9 cellular contexts compared by ENCODE assay signal in the genomic region with DNA sequence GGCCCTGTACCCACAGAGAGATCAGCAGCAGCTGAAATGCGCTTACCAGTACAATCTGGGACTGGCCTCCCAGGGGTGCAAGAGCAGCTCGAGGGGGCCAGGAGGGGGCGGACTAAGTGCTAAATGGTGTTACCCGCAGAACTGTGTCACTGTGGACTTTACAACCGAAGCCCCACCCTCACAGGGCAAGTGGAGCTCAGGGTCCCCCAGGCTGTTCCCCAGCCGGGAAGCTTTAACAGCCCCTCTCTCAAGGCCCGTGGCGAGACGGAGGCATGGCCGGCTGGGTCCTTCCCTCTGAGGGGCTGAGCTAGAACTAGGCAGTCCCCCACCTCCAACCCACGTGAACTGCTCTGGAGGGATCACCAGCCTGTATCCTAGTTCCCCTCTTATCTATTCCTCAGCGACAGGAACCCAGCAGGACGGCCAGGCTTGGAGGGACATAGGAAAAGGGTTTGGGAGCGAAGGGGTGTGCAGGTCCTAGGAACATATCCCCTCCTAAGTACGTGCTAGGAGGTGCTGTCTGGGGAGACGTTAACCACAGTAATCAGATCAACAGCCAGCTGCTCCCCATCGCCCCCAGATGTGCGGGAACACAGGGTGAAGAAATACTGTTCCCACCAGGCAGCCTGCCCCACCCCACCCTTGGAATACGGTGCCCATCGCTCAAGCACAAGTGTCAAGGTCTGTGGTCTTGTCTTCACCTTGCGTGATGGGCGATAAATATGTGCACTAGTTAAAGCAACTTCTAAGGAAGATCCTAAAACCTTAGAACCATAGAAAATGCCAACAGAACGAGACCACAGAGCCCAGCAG. TPM values are rescaled to one million over a fixed set of nuclear protein-coding genes. Genes with fewer than 3 reads are reported as not detected.
DNase-seq lines count a peak whose midpoint lies in the region; FAIRE-seq and TF ChIP-seq lines count a peak whose summit lies in the region.
"Had no signal": no experiment of that assay in that cellular context is flagged by ENCODE, and none has a peak within 500 bp of the region (broad histone marks: within the 10 kb centered on the region; RNA-seq: fewer than 3 reads in every experiment).

No MANE protein-coding gene starts in this region.

- H3K9me3 ChIP-seq in endothelial cell of umbilical vein (replicated peaks; ENCODE audit: control insufficient read depth, insufficient read depth, low read length), result no peaks in the 10 kb centered on the region

- H3K27ac Mint-ChIP-seq in activated CD4-positive, alpha-beta T cell treated with anti-CD3 and anti-CD28 coated beads, Interleukin-2, amount 10 ng/mL, durations not matched to agents 7 days and 5 days, result peak overlapping the region; percentile 63

- no peak overlapping the region for H2AFZ ChIP-seq in endothelial cell of umbilical vein (ENCODE audit: low read depth, low read length)

- no peaks in the 10 kb centered on the region for H3K27me3 ChIP-seq in endothelial cell of umbilical vein (ENCODE audit: control insufficient read depth in 2 of 2, insufficient read depth in 2 of 2, low read length in 2 of 2)

- H3K4me2 ChIP-seq in endothelial cell of umbilical vein (ENCODE audit: insufficient read depth, low read length), result no peak overlapping the region

- H3K4me1 ChIP-seq in endothelial cell of umbilical vein (ENCODE audit: control insufficient read depth, extremely low read depth, insufficient read depth, low read length), result peaks cover 67% of the 10 kb centered on the region

- H3K27ac ChIP-seq in endothelial cell of umbilical vein (ENCODE audit: insufficient read depth, low read depth, low read length), result peak overlapping the region; percentile 75

- BruUV-seq in endothelial cell of umbilical vein (replicated peaks; lab: Mats Ljungman, UMichigan), result no TSS peak

- intact Hi-C loops in endothelial cell of umbilical vein (cut with micrococcal nuclease), result loop anchor here (1.0 to 2.0 kb wide), 2 partner anchors 43 to 155 kb away; no protein-coding TSS in a partner anchor

- TF ChIP-seq POLR2A in endothelial cell of umbilical vein (IDR thresholded peaks at IDR 0.05; ENCODE audit: low read depth, low read length), result no peak

- peaks cover 50% of the 10 kb centered on the region for H3K79me2 ChIP-seq in endothelial cell of umbilical vein (ENCODE audit: control insufficient read depth, insufficient read depth, low read length)

- H3K9ac ChIP-seq in endothelial cell of umbilical vein (replicated peaks; ENCODE audit: extremely low read depth, insufficient read depth, low read length), result peak overlapping the region; percentile 44

- no peak overlapping the region for H3K4me3 Mint-ChIP-seq in activated CD4-positive, alpha-beta T cell treated with anti-CD3 and anti-CD28 coated beads, Interleukin-2, amount 10 ng/mL, durations not matched to agents 7 days and 5 days

- H3K9me3 Mint-ChIP-seq in activated CD4-positive, alpha-beta T cell treated with anti-CD3 and anti-CD28 coated beads, Interleukin-2, amount 10 ng/mL, durations not matched to agents 7 days and 5 days, result no peaks in the 10 kb centered on the region

- POLR2A ChIA-PET in activated CD4-positive, alpha-beta T cell treated with anti-CD3 and anti-CD28 coated beads, Interleukin-2, amount 10 ng/mL, durations not matched to agents 7 days and 5 days (lab: Charles Lee), result no interaction called here
- POLR2A ChIA-PET in endothelial cell of umbilical vein (lab: Charles Lee), result no interaction called here
- POLR2A ChIA-PET in HEK293T (lab: Yijun Ruan, JAX), result interaction anchor here (0.7 kb wide), 2 partner anchors 24 to 102 kb away, joined by 3 to 4 read pairs; a partner anchor contains a TSS

- H3K4me1 Mint-ChIP-seq in activated CD4-positive, alpha-beta T cell treated with anti-CD3 and anti-CD28 coated beads, Interleukin-2, amount 10 ng/mL, durations not matched to agents 7 days and 5 days, result peaks cover 78% of the 10 kb centered on the region

- FAIRE-seq in endothelial cell of umbilical vein (lab: Jason Lieb, UNC), result peak; percentile 18

- no peaks in the 10 kb centered on the region for H3K27me3 Mint-ChIP-seq in activated CD4-positive, alpha-beta T cell treated with anti-CD3 and anti-CD28 coated beads, Interleukin-2, amount 10 ng/mL, durations not matched to agents 7 days and 5 days

- no peaks in the 10 kb centered on the region for H4K20me1 ChIP-seq in endothelial cell of umbilical vein (replicated peaks; ENCODE audit: control insufficient read depth, extremely low read depth, insufficient read depth, low read length)

- CTCF ChIA-PET in activated CD4-positive, alpha-beta T cell treated with anti-CD3 and anti-CD28 coated beads, Interleukin-2, amount 10 ng/mL, durations not matched to agents 7 days and 5 days (lab: Charles Lee), result interaction anchor here (0.6 to 1.6 kb wide), 7 partner anchors 10 to 191 kb away, joined by 3 to 5 read pairs (median 3); a partner anchor contains a TSS
- CTCF ChIA-PET in endothelial cell of umbilical vein (lab: Charles Lee), result interaction anchor here (0.7 to 2.5 kb wide), 4 partner anchors 11 to 160 kb away, joined by 3 to 11 read pairs (median 3); no protein-coding TSS in a partner anchor
- CTCF ChIA-PET in HEK293T (lab: Yijun Ruan, JAX), result interaction anchor here (0.6 kb wide), 2 partner anchors 12 to 160 kb away, joined by 3 read pairs; no protein-coding TSS in a partner anchor

- dilution Hi-C loops in endothelial cell of umbilical vein (cut with MboI; ENCODE audit: extremely low pct_ligation_motif_present, low sequenced_read_pairs), result no loop called here

- in situ Hi-C loops in GM13977 (cut with MboI; ENCODE audit: low pct_unique_long_range_greater_than_20kb, low sequenced_read_pairs, unreplicated experiment), result no loop called here
- in situ Hi-C loops in G401 (cut with HindIII; ENCODE audit: low sequenced_read_pairs), result loop anchor here (25.0 kb wide), 1 partner anchor 139 kb away; a partner anchor contains a TSS

- TF ChIP-seq CTCF in GM13977 (IDR thresholded peaks at IDR 0.05; ENCODE audit: extremely low read depth, insufficient read depth, missing control alignments) (peak; percentile 9), endothelial cell of umbilical vein (IDR thresholded peaks at IDR 0.05; ENCODE audit: extremely low read depth in 1 of 2, insufficient read depth in 1 of 2, low read depth in 1 of 2, low read length in 2 of 2) (no peak)

- H3K4me3 ChIP-seq in endothelial cell of umbilical vein (replicated peaks in 1 of 3; ENCODE audit: insufficient read depth in 1 of 3, low read depth in 1 of 3, low read length in 3 of 3), result no peak overlapping the region

- DNase-seq in GM13977 (ENCODE audit: low spot score) (no peak), endothelial cell of umbilical vein (ENCODE audit: low read depth, low spot score) (no peak), HEK293T (ENCODE audit: extremely low spot score) (no peak), GM19238 (ENCODE audit: insufficient read length, low spot score) (no peak), HK-2 (ENCODE audit: unreplicated experiment) (no peak), G401 (ENCODE audit: low spot score) (no peak)
- no peak for DNase-seq in activated CD4-positive, alpha-beta T cell treated with anti-CD3 and anti-CD28 coated beads, Interleukin-2, amount 10 ng/mL, durations not matched to agents 7 days and 5 days
- peak in 2 of 3 donors; percentile 41 to 44 for DNase-seq in stimulated activated CD4-positive, alpha-beta T cell treated with anti-CD3 and anti-CD28 coated beads, Interleukin-12 subunit alpha, Interleukin-12 subunit beta, amount 100 ng/mL, for 48 hours (ENCODE audit: low read depth in 2 of 3, low spot score in 1 of 3)

- peaks cover 6 to 16% of the 10 kb centered on the region in 2 experiments for H3K36me3 ChIP-seq in endothelial cell of umbilical vein (ENCODE audit: control insufficient read depth in 2 of 2, extremely low read depth in 1 of 2, insufficient read depth in 2 of 2, low read length in 2 of 2)

- H3K9me1 ChIP-seq in endothelial cell of umbilical vein (replicated peaks; ENCODE audit: control insufficient read depth, extremely low read depth, insufficient read depth, low read length), result no peaks in the 10 kb centered on the region

- peaks cover 23% of the 10 kb centered on the region for H3K36me3 Mint-ChIP-seq in activated CD4-positive, alpha-beta T cell treated with anti-CD3 and anti-CD28 coated beads, Interleukin-2, amount 10 ng/mL, durations not matched to agents 7 days and 5 days (ENCODE audit: low read depth)

TF ChIP-seq in endothelial cell of umbilical vein, 7 proteins besides CTCF, POLR2A, EP300 and RAD21 (continues in another document):
- TF ChIP-seq EZH2 (IDR thresholded peaks at IDR 0.05; ENCODE audit: borderline replicate concordance, low read depth, low read length, severe bottlenecking) (no peak), FOS (IDR thresholded peaks at IDR 0.05; ENCODE audit: borderline replicate concordance, insufficient read depth, low read length) (no peak), MYC (IDR thresholded peaks at IDR 0.05; ENCODE audit: low read depth, low read length) (no peak)

TF ChIP-seq in HEK293T, 16 proteins besides CTCF, POLR2A, EP300 and RAD21 (continues in another document):
- no peak for TF ChIP-seq FOXM1 (IDR thresholded peaks at IDR 0.05; ENCODE audit: borderline replicate concordance)
- TF ChIP-seq ZNF384 (IDR thresholded peaks at IDR 0.05), result no peak
- TF ChIP-seq L3MBTL2 (conservative IDR thresholded peaks at IDR 0.05), result no peak
- TF ChIP-seq ARNT (IDR thresholded peaks at IDR 0.05), result no peak

RNA-seq across cellular contexts. Expression of a gene that starts 24.4 kb away (rescaled TPM):
- total RNA-seq in activated CD4-positive, alpha-beta T cell treated with anti-CD3 and anti-CD28 coated beads, Interleukin-2, amount 10 ng/mL, durations not matched to agents 7 days and 5 days, result 10 to 100 TPM; 34.8 to 38.8 TPM
- 38.5 and 43.9 TPM in 2 replicates for total RNA-seq in endothelial cell of umbilical vein
- polyA plus RNA-seq in endothelial cell of umbilical vein, result 72.7 and 76.2 TPM in 2 replicates
- 42.3 and 47.8 TPM in 2 replicates for polyA plus RNA-seq in endothelial cell of umbilical vein (2011; cell fraction: cytosol; rRNA removed)
- 226 and 245 TPM in 2 replicates for polyA plus RNA-seq in endothelial cell of umbilical vein (2011; cell fraction: nucleus; rRNA removed)
- 27.1 and 29.9 TPM in 2 replicates for polyA plus RNA-seq in endothelial cell of umbilical vein (2012)
- 55.6 and 66.1 TPM in 2 replicates for polyA minus RNA-seq in endothelial cell of umbilical vein
- polyA minus RNA-seq in endothelial cell of umbilical vein (2011; cell fraction: cytosol; rRNA and poly(A)+ RNA removed), result 16.0 TPM
- polyA minus RNA-seq in endothelial cell of umbilical vein (2011; cell fraction: nucleus; rRNA and poly(A)+ RNA removed), result 49.6 and 75.2 TPM in 2 replicates
- total RNA-seq in G401 (2014; rRNA removed; shearing (Covaris generic)), result 32.8 and 43.4 TPM in 2 replicates

RNA-seq across cellular contexts. Expression of a gene that starts 52.5 kb away (rescaled TPM):
- total RNA-seq in activated CD4-positive, alpha-beta T cell treated with anti-CD3 and anti-CD28 coated beads, Interleukin-2, amount 10 ng/mL, durations not matched to agents 7 days and 5 days, result not detected
- total RNA-seq in endothelial cell of umbilical vein, result not detected in 2 replicates
- polyA plus RNA-seq in endothelial cell of umbilical vein, result not detected in 2 replicates
- not detected in 2 replicates for polyA plus RNA-seq in endothelial cell of umbilical vein (2011; cell fraction: cytosol; rRNA removed)
- not detected in 2 replicates for polyA plus RNA-seq in endothelial cell of umbilical vein (2011; cell fraction: nucleus; rRNA removed)
- not detected in 2 replicates for polyA plus RNA-seq in endothelial cell of umbilical vein (2012)
- not detected in 2 replicates for polyA minus RNA-seq in endothelial cell of umbilical vein
- polyA minus RNA-seq in endothelial cell of umbilical vein (2011; cell fraction: cytosol; rRNA and poly(A)+ RNA removed), result not detected
- not detected in 2 replicates for polyA minus RNA-seq in endothelial cell of umbilical vein (2011; cell fraction: nucleus; rRNA and poly(A)+ RNA removed)
- total RNA-seq in G401 (2014; rRNA removed; shearing (Covaris generic)), result not detected in 2 replicates
- total RNA-seq: mononuclear cell had no signal

Comparison
In these comparisons a context has a peak if more than half of its experiments do, and no peak if none do; other contexts are left out.
1. DNase-seq: peak in stimulated activated CD4-positive, alpha-beta T cell treated with anti-CD3 and anti-CD28 coated beads, Interleukin-12 subunit alpha, Interleukin-12 subunit beta, amount 100 ng/mL, for 48 hours (2 of 3); none in GM13977 (single experiment), activated CD4-positive, alpha-beta T cell treated with anti-CD3 and anti-CD28 coated beads, Interleukin-2, amount 10 ng/mL, durations not matched to agents 7 days and 5 days (single experiment), endothelial cell of umbilical vein (single experiment), HEK293T (single experiment), GM19238 (single experiment), HK-2 (single experiment) and G401 (single experiment).